In the genomic region with DNA sequence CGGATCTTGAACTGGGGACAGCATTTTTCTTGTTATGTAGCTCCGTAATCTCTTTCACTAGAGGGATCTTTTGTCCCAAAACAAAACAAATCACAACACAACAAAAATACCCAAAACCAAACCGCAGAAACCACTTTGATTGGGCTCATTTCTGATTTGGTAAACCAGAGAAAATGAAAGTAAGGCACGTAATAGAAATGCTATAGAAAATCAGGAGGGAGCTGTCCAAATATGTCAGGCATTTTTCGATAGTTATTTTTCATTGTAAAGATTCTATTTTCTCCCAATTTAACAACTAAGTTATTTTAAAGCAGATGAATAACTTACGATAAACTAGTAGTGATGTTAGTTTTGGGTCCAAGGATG, we compare ENCODE assay signal across 8 cellular contexts. TPM values are rescaled to one million over a fixed set of nuclear protein-coding genes. Genes with fewer than 3 reads are reported as not detected.
A peak's percentile ranks its signal among the peaks of the same experiment; 100 is the strongest.
DNase-seq lines count a peak whose midpoint lies in the region; ATAC-seq, FAIRE-seq and TF ChIP-seq lines count a peak whose summit lies in the region.

No MANE protein-coding gene starts in this region.

- H4K20me1 ChIP-seq in GM12878 (ENCODE audit: control insufficient read depth, insufficient read depth), result no peaks in the 10 kb centered on the region

- H3K36me3 ChIP-seq in cardiac muscle cell, result no peaks in the 10 kb centered on the region
- H3K36me3 ChIP-seq in GM12878 (ENCODE audit: control insufficient read depth in 2 of 2, insufficient read depth in 2 of 2, low read length in 1 of 2), result no peaks in the 10 kb centered on the region
- no peaks in the 10 kb centered on the region for H3K36me3 ChIP-seq in liver (ENCODE audit: control insufficient read depth in 4 of 4, insufficient read depth in 3 of 4, low read depth in 1 of 4, low read length in 3 of 4)
- no peaks in the 10 kb centered on the region for H3K36me3 ChIP-seq in upper lobe of right lung

- RAD21 ChIA-PET in GM12878 (lab: Charles Lee; ENCODE audit: unreplicated experiment), result no interaction called here

- H3K79me2 ChIP-seq in GM12878 (ENCODE audit: control insufficient read depth, insufficient read depth, low read length), result no peaks in the 10 kb centered on the region

- H3K4me3 ChIP-seq in cardiac muscle cell (peak overlapping the region; percentile 96), GM12878 (no peak overlapping the region), liver (ENCODE audit: low read depth in 1 of 3, low read length in 3 of 3) (peak overlapping the region in 1 of 3 donors; percentile 32), upper lobe of right lung (peak overlapping the region; percentile 67)

- CTCF ChIA-PET in GM12878 (lab: Yijun Ruan, JAX), result no interaction called here

- no peak for TF ChIP-seq EP300 in GM12878 (IDR thresholded peaks at IDR 0.05; ENCODE audit: borderline replicate concordance in 1 of 2, control insufficient read depth in 1 of 2, low read depth in 2 of 2, low read length in 2 of 2)

- 34% methylated on average over 6 of the region's 6 CpGs for WGBS in GM12878 (ENCODE audit: insufficient coverage, insufficient replicate concordance, low lambda C conversion rate, missing lambda C conversion rate)
- WGBS in liver, result 24% methylated on average over 6 of the region's 6 CpGs

- SMC1A ChIA-PET in GM12878 (lab: Charles Lee; ENCODE audit: uncharacterized antibody, unreplicated experiment), result no interaction called here

- peak in 1 of 2 donors; percentile 10 for DNase-seq in cardiac muscle cell (ENCODE audit: low read depth in 1 of 2, low spot score in 1 of 2)
- no peak for DNase-seq in left cardiac atrium
- no peak for DNase-seq in GM12878 (ENCODE audit: low read depth, low spot score)
- no peak for DNase-seq in upper lobe of right lung
- DNase-seq in GM12891 (ENCODE audit: insufficient read length, low spot score), result no peak
- no peak for DNase-seq in effector CD4-positive, alpha-beta T cell

- TF ChIP-seq RAD21 in GM12878 (IDR thresholded peaks at IDR 0.05; ENCODE audit: insufficient read depth, low read depth, low read length), result no peak
- no peak for TF ChIP-seq RAD21 in liver (IDR thresholded peaks at IDR 0.05)

- POLR2A ChIA-PET in GM12878 (lab: Charles Lee), result no interaction called here

- H3K4me2 ChIP-seq in GM12878 (ENCODE audit: control insufficient read depth, insufficient read depth), result no peak overlapping the region

- TF ChIP-seq POLR2A in GM12878 (IDR thresholded peaks at IDR 0.05; ENCODE audit: low read depth, low read length), result no peak
- no peak for TF ChIP-seq POLR2A in GM12891 (IDR thresholded peaks at IDR 0.05; ENCODE audit: low read depth, low read length)

- no peak overlapping the region for H3K27ac ChIP-seq in cardiac muscle cell
- H3K27ac ChIP-seq in GM12878 (ENCODE audit: control insufficient read depth, insufficient read depth), result no peak overlapping the region
- H3K27ac ChIP-seq in liver (ENCODE audit: low read depth in 1 of 2, low read length in 2 of 2), result no peak overlapping the region
- H3K27ac ChIP-seq in upper lobe of right lung, result no peak overlapping the region

- no peak overlapping the region for H2AFZ ChIP-seq in GM12878 (ENCODE audit: control insufficient read depth, low read depth, low read length)

- BruUV-seq in GM12878 (replicated peaks; lab: Mats Ljungman, UMichigan), result no TSS peak

- H3K4me1 ChIP-seq in cardiac muscle cell (ENCODE audit: low read depth), result no peaks in the 10 kb centered on the region
- H3K4me1 ChIP-seq in GM12878 (ENCODE audit: control insufficient read depth, insufficient read depth, low read length), result 0 out of 2 replicates have a peak, but pooled peaks cover 3% of the 10 kb centered on the region
- peaks cover 12 to 26% (median 14%) of the 10 kb centered on the region in 4 donors for H3K4me1 ChIP-seq in liver (ENCODE audit: control insufficient read depth in 4 of 4, insufficient read depth in 4 of 4, low read length in 3 of 4)
- H3K4me1 ChIP-seq in upper lobe of right lung, result peaks cover 14% of the 10 kb centered on the region

- H3K9me3 ChIP-seq in cardiac muscle cell (ENCODE audit: low read depth), result no peaks in the 10 kb centered on the region
- H3K9me3 ChIP-seq in GM12878 (replicated peaks; ENCODE audit: control insufficient read depth, insufficient read depth, low read length), result no peaks in the 10 kb centered on the region; the same call in 2 of the 3 replicates
- H3K9me3 ChIP-seq in liver (ENCODE audit: control insufficient read depth in 4 of 4, low read length in 3 of 4), result no peaks in the 10 kb centered on the region
- H3K9me3 ChIP-seq in upper lobe of right lung, result no peaks in the 10 kb centered on the region

- no peaks in the 10 kb centered on the region for H3K27me3 ChIP-seq in cardiac muscle cell
- H3K27me3 ChIP-seq in GM12878 (replicated peaks in 1 of 2; ENCODE audit: control insufficient read depth in 2 of 2, insufficient read depth in 2 of 2, low read length in 1 of 2), result peaks cover 5% of the 10 kb centered on the region in 2 experiments
- peaks cover 0 to 14% (median 3%) of the 10 kb centered on the region in 4 donors for H3K27me3 ChIP-seq in liver (ENCODE audit: control insufficient read depth in 4 of 4, insufficient read depth in 4 of 4, low read length in 3 of 4)
- H3K27me3 ChIP-seq in upper lobe of right lung, result peaks cover 53% of the 10 kb centered on the region

- H3K9ac ChIP-seq in GM12878 (ENCODE audit: control insufficient read depth, insufficient read depth, low read length) (no peak overlapping the region), liver (ENCODE audit: low read depth in 1 of 2, low read length in 2 of 2) (no peak overlapping the region)

- in situ Hi-C loops in GM12878 (cut with MboI), result no loop called here

- ATAC-seq in left cardiac atrium, result no peak
- no peak for ATAC-seq in GM12878
- no peak for ATAC-seq in upper lobe of right lung
- ATAC-seq in HG03378 (IDR thresholded peaks at IDR 0.05; ENCODE audit: unreplicated experiment), result no peak

- TF ChIP-seq CTCF in cardiac muscle cell (IDR thresholded peaks at IDR 0.05; ENCODE audit: low read depth, low read length) (no peak), GM12878 (IDR thresholded peaks at IDR 0.05 in 2 of 3, conservative IDR thresholded peaks at IDR 0.05 in 1 of 3; ENCODE audit: control insufficient read depth in 2 of 3, extremely low read depth in 1 of 3, insufficient read depth in 1 of 3, low read depth in 3 of 3, low read length in 3 of 3) (no peak), liver (IDR thresholded peaks at IDR 0.05; ENCODE audit: low read depth, low read length, missing input control) (no peak), upper lobe of right lung (IDR thresholded peaks at IDR 0.05) (no peak)

- no peak for FAIRE-seq in GM12878 (lab: Jason Lieb, UNC)
- FAIRE-seq in GM12891 (lab: Jason Lieb, UNC), result no peak

- intact Hi-C loops in left cardiac atrium (cut with DNase I) (no loop called here), GM12878 (cut with micrococcal nuclease; ENCODE audit: unreplicated experiment) (no loop called here), upper lobe of right lung (cut with DNase I) (no loop called here)

TF ChIP-seq in liver, 16 proteins besides CTCF, POLR2A, EP300 and RAD21 (continues in another document):
- no peak for TF ChIP-seq FOXA1 (IDR thresholded peaks at IDR 0.05)

TF ChIP-seq in GM12891, 5 proteins besides CTCF, POLR2A, EP300 and RAD21:
- TF ChIP-seq POLR2AphosphoS5 (IDR thresholded peaks at IDR 0.05; ENCODE audit: low read depth, low read length) (no peak), PAX5 (IDR thresholded peaks at IDR 0.05; ENCODE audit: insufficient read depth, low read length, severe bottlenecking) (no peak)

RNA-seq across cellular contexts. Expression of gene B3GALT1, which starts 2.0 kb away (rescaled TPM):
- total RNA-seq in cardiac muscle cell (3.5 and 3.8 TPM in 2 replicates), left cardiac atrium (under 1 TPM in 1 of 2 donors, not detected in 1; 0.03 TPM), GM12878 (2014; rRNA removed) (not detected in 2 replicates), GM12878 (2014; rRNA removed; fragmentation: Illumina TruSeq; extraction: Trizol) (not detected in 2 replicates), GM12878 (2021) (0.05 TPM in 1 of 2 replicates, not detected in the other), liver (under 1 TPM; under 0.01 to 0.14 TPM), upper lobe of right lung (0.09 TPM)
- polyA plus RNA-seq in cardiac muscle cell (2.3 and 2.4 TPM in 2 replicates), GM12878 (2011; rRNA removed) (not detected in 2 replicates), GM12878 (2014; fragmentation: Illumina TruSeq; extraction: Trizol) (not detected in 2 replicates), GM12878 (2014; fragmentation: Nextera tagmentation; extraction: Ambion mirVana) (not detected), GM12878 (2014; rRNA removed) (not detected in 2 replicates), GM12878 (2016; fragmentation: Nextera tagmentation; extraction: Ambion mirVana) (not detected), liver (under 1 TPM; 0.02 to 0.03 TPM)
- total RNA-seq in GM12878 (2013; cell fraction: nucleolus; rRNA removed), result not detected in 2 replicates
- not detected for polyA plus RNA-seq in GM12878 (2011; ENCODE audit: low read depth)
- polyA plus RNA-seq in GM12878 (2011; cell fraction: cytosol; rRNA removed), result not detected in 2 replicates
- polyA plus RNA-seq in GM12878 (2011; cell fraction: nucleus; rRNA removed), result not detected in 2 replicates
- not detected in 2 replicates for polyA plus RNA-seq in GM12878 (2012)
- not detected in 2 replicates for polyA minus RNA-seq in GM12878 (2011; rRNA and poly(A)+ RNA removed)
- not detected in 2 replicates for polyA minus RNA-seq in GM12878 (2011; cell fraction: cytosol; rRNA and poly(A)+ RNA removed)
- polyA minus RNA-seq in GM12878 (2011; cell fraction: nucleus; rRNA and poly(A)+ RNA removed), result under 0.01 and 0.10 TPM in 2 replicates
- not detected for polyA plus RNA-seq in GM12891 (2012; ENCODE audit: low read depth, missing spikeins)
